Comparison of ENCODE assay signal across 22 cellular contexts in genomic region chr12:54134850-54135249, GRCh38. TPM values are rescaled to one million over a fixed set of nuclear protein-coding genes. Genes with fewer than 3 reads are reported as not detected.
A peak's percentile ranks its signal among the peaks of the same experiment; 100 is the strongest.
DNase-seq lines count a peak whose midpoint lies in the region; FAIRE-seq and TF ChIP-seq lines count a peak whose summit lies in the region.
"Had no signal": no experiment of that assay in that cellular context is flagged by ENCODE, and none has a peak within 500 bp of the region (broad histone marks: within the 10 kb centered on the region; RNA-seq: fewer than 3 reads in every experiment).

No MANE protein-coding gene starts in this region.

- peak; percentile 71 for TF ChIP-seq CTCF in VCaP (conservative IDR thresholded peaks at IDR 0.05)
- TF ChIP-seq CTCF in nephron progenitor cell (IDR thresholded peaks at IDR 0.05), result peak; percentile 28

- no peaks in the 10 kb centered on the region for H3K9me3 ChIP-seq in CD4-positive, alpha-beta memory T cell (ENCODE audit: control insufficient read depth in 1 of 2, low read length in 2 of 2)
- H3K9me3 ChIP-seq: Peyer's patch, vagina had no signal

- no peaks in the 10 kb centered on the region for H3K27me3 ChIP-seq in CD4-positive, alpha-beta memory T cell (ENCODE audit: insufficient read depth, low read length)
- H3K27me3 ChIP-seq: Peyer's patch, vagina had no signal

- intact Hi-C loops in CD4-positive, alpha-beta memory T cell (cut with micrococcal nuclease), result no loop called here

- no peak overlapping the region for H3K27ac Mint-ChIP-seq in nephron progenitor cell
- H3K27ac Mint-ChIP-seq in CD4-positive, alpha-beta memory T cell, result no peak overlapping the region
- H3K27ac Mint-ChIP-seq: activated T-cell treated with anti-CD3 and anti-CD28 coated beads, Interleukin-2, amount 50 U/mL, for 24 hours; natural killer cell treated with Interleukin-12 subunit alpha and Interleukin-12 subunit beta and Interleukin-15 and Interleukin-18, amount 100 ng/mL, for 72 hours; stimulated activated memory B cell treated with anti-CD40 and anti-IgM and Interleukin-4, amounts not matched to agents 10 μg/mL and 1 μg/mL and 100 μg/mL, for 72 hours; T-helper 17 cell had no signal

- no peak overlapping the region for H3K4me3 ChIP-seq in CD4-positive, alpha-beta memory T cell (ENCODE audit: low read length in 2 of 2)
- H3K4me3 ChIP-seq: Peyer's patch, vagina had no signal

- FAIRE-seq in G401.6 (lab: Jason Lieb, UNC), result peak; percentile 74
- FAIRE-seq in frontal cortex (lab: Jason Lieb, UNC), result no peak
- FAIRE-seq: endothelial cell of umbilical vein had no signal

- H3K4me1 Mint-ChIP-seq in nephron progenitor cell, result peaks cover 95% of the 10 kb centered on the region
- H3K4me1 Mint-ChIP-seq in CD4-positive, alpha-beta memory T cell, result no peaks in the 10 kb centered on the region
- H3K4me1 Mint-ChIP-seq: stimulated activated memory B cell treated with anti-CD40 and anti-IgM and Interleukin-4, amounts not matched to agents 10 μg/mL and 1 μg/mL and 100 μg/mL, for 72 hours had no signal

- H3K9me3 Mint-ChIP-seq in nephron progenitor cell, result no peaks in the 10 kb centered on the region
- H3K9me3 Mint-ChIP-seq in CD4-positive, alpha-beta memory T cell, result peaks cover 0 to 3% (median 0%) of the 10 kb centered on the region in 8 donors
- H3K9me3 Mint-ChIP-seq: activated T-cell treated with anti-CD3 and anti-CD28 coated beads, Interleukin-2, amount 50 U/mL, for 24 hours; natural killer cell treated with Interleukin-12 subunit alpha and Interleukin-12 subunit beta and Interleukin-15 and Interleukin-18, amount 100 ng/mL, for 72 hours; stimulated activated memory B cell treated with anti-CD40 and anti-IgM and Interleukin-4, amounts not matched to agents 10 μg/mL and 1 μg/mL and 100 μg/mL, for 72 hours had no signal

- no peaks in the 10 kb centered on the region for H3K4me1 ChIP-seq in CD4-positive, alpha-beta memory T cell (ENCODE audit: insufficient read depth, low read length)
- H3K4me1 ChIP-seq: Peyer's patch, vagina had no signal

- H3K27me3 Mint-ChIP-seq in nephron progenitor cell (ENCODE audit: low read depth, poor library complexity), result peaks cover 23% of the 10 kb centered on the region
- H3K27me3 Mint-ChIP-seq in CD4-positive, alpha-beta memory T cell, result peaks cover 29 to 47% of the 10 kb centered on the region in 2 donors

- peaks cover 15% of the 10 kb centered on the region for H3K36me3 Mint-ChIP-seq in nephron progenitor cell (ENCODE audit: low read depth)
- no peaks in the 10 kb centered on the region for H3K36me3 Mint-ChIP-seq in CD4-positive, alpha-beta memory T cell
- H3K36me3 Mint-ChIP-seq: natural killer cell treated with Interleukin-12 subunit alpha and Interleukin-12 subunit beta and Interleukin-15 and Interleukin-18, amount 100 ng/mL, for 72 hours; stimulated activated memory B cell treated with anti-CD40 and anti-IgM and Interleukin-4, amounts not matched to agents 10 μg/mL and 1 μg/mL and 100 μg/mL, for 72 hours had no signal

- H3K36me3 ChIP-seq in CD4-positive, alpha-beta memory T cell (ENCODE audit: insufficient read depth, low read length), result no peaks in the 10 kb centered on the region
- H3K36me3 ChIP-seq: Peyer's patch, vagina had no signal

- peak overlapping the region; percentile 88 for H3K27ac ChIP-seq in VCaP
- no peak overlapping the region for H3K27ac ChIP-seq in CD4-positive, alpha-beta memory T cell (ENCODE audit: low read depth, low read length)
- H3K27ac ChIP-seq: vagina had no signal

- POLR2A ChIA-PET in CD4-positive, alpha-beta memory T cell (lab: Charles Lee; ENCODE audit: partially characterized antibody), result no interaction called here

- CTCF ChIA-PET in CD4-positive, alpha-beta memory T cell (lab: Charles Lee; ENCODE audit: partially characterized antibody), result no interaction called here

- DNase-seq in HuH-7 (ENCODE audit: low spot score) (peak; percentile 58), nephron progenitor cell (no peak), frontal cortex (ENCODE audit: low spot score in 2 of 2) (no peak), putamen (ENCODE audit: low spot score) (no peak), middle frontal gyrus (ENCODE audit: extremely low spot score, low spot score) (no peak)
- no peak for DNase-seq in CD4-positive, alpha-beta memory T cell
- DNase-seq: activated CD4-positive, alpha-beta T cell treated with anti-CD3 and anti-CD28 coated beads for 4 hours; activated T-cell treated with anti-CD3 and anti-CD28 coated beads, Interleukin-2, amount 50 U/mL, for 24 hours; C1 segment of cervical spinal cord; central memory CD4-positive, alpha-beta T cell; GDM1; left colon; MM.1S; NCI-H226; T-helper 17 cell had no signal

- H3K4me3 Mint-ChIP-seq in nephron progenitor cell, result no peak overlapping the region
- H3K4me3 Mint-ChIP-seq in CD4-positive, alpha-beta memory T cell, result no peak overlapping the region
- H3K4me3 Mint-ChIP-seq: activated T-cell treated with anti-CD3 and anti-CD28 coated beads, Interleukin-2, amount 50 U/mL, for 24 hours; natural killer cell treated with Interleukin-12 subunit alpha and Interleukin-12 subunit beta and Interleukin-15 and Interleukin-18, amount 100 ng/mL, for 72 hours; stimulated activated memory B cell treated with anti-CD40 and anti-IgM and Interleukin-4, amounts not matched to agents 10 μg/mL and 1 μg/mL and 100 μg/mL, for 72 hours; T-helper 17 cell had no signal

RNA-seq across cellular contexts. Expression of gene SMUG1, which starts 53.9 kb away (rescaled TPM):
- total RNA-seq in frontal cortex, result 46.9 TPM
- total RNA-seq in CD4-positive, alpha-beta memory T cell, result 10 to 100 TPM; 27.2 to 30.7 TPM
- polyA plus RNA-seq in CD4-positive, alpha-beta memory T cell, result 10 to 100 TPM; 24.6 to 38.2 TPM
